Comparison of ENCODE assay signal across 14 cellular contexts in genomic region chr11:69587454-69588081, GRCh38. TPM values are rescaled to one million over a fixed set of nuclear protein-coding genes. Genes with fewer than 3 reads are reported as not detected.
DNase-seq lines count a peak whose midpoint lies in the region; ATAC-seq and TF ChIP-seq lines count a peak whose summit lies in the region.
"Had no signal": no experiment of that assay in that cellular context is flagged by ENCODE, and none has a peak within 500 bp of the region (broad histone marks: within the 10 kb centered on the region; RNA-seq: fewer than 3 reads in every experiment).

No MANE protein-coding gene starts in this region.

- TF ChIP-seq POLR2A in vagina (IDR thresholded peaks at IDR 0.05) = no peak

- ATAC-seq in GM21723 (IDR thresholded peaks at IDR 0.05; ENCODE audit: unreplicated experiment) = no peak
- no peak for ATAC-seq in stimulated activated memory B cell treated with anti-CD40 and anti-IgM and Interleukin-4, amounts not matched to agents 10 μg/mL and 1 μg/mL and 100 μg/mL, for 72 hours
- ATAC-seq: activated CD4-positive, CD25-positive, alpha-beta regulatory T cell treated with anti-CD3 and anti-CD28 coated beads, Interleukin-2, amount 50 U/mL, for 24 hours had no signal

- no peak overlapping the region for H3K27ac Mint-ChIP-seq in stimulated activated memory B cell treated with anti-CD40 and anti-IgM and Interleukin-4, amounts not matched to agents 10 μg/mL and 1 μg/mL and 100 μg/mL, for 72 hours
- H3K27ac Mint-ChIP-seq: progenitor cell of endocrine pancreas had no signal

- DNase-seq in AG10803 (ENCODE audit: low read depth) (peak; percentile 85), LHCN-M2 (ENCODE audit: low read depth) (peak; percentile 85), cardiac fibroblast (ENCODE audit: low read depth in 2 of 2) (peak; percentile 9 to 89), lung microvascular endothelial cell (ENCODE audit: low read depth in 2 of 2) (peak; percentile 63 to 77), vagina (ENCODE audit: extremely low spot score in 2 of 2) (no peak), NCI-H345 (lab: John Stamatoyannopoulos, UW) (no peak)
- DNase-seq: KG1; stimulated activated CD4-positive, alpha-beta T cell treated with anti-CD3 and anti-CD28 coated beads, Interleukin-4, amount 100 ng/mL, for 4 hours had no signal

- intact Hi-C loops in vagina (cut with DNase I) = no loop called here

- no peaks in the 10 kb centered on the region for H3K36me3 ChIP-seq in vagina

- no peak overlapping the region for H3K4me3 ChIP-seq in AG10803 (ENCODE audit: low read length)
- H3K4me3 ChIP-seq in cardiac fibroblast (replicated peaks in 1 of 2; ENCODE audit: low read depth in 2 of 2, low read length in 2 of 2) = no peak overlapping the region
- no peak overlapping the region for H3K4me3 ChIP-seq in vagina

- H3K4me1 ChIP-seq in vagina = no peaks in the 10 kb centered on the region

- peaks cover 20% of the 10 kb centered on the region for H3K27me3 Mint-ChIP-seq in stimulated activated memory B cell treated with anti-CD40 and anti-IgM and Interleukin-4, amounts not matched to agents 10 μg/mL and 1 μg/mL and 100 μg/mL, for 72 hours
- H3K27me3 Mint-ChIP-seq: progenitor cell of endocrine pancreas had no signal

- no peaks in the 10 kb centered on the region for H3K4me1 Mint-ChIP-seq in stimulated activated memory B cell treated with anti-CD40 and anti-IgM and Interleukin-4, amounts not matched to agents 10 μg/mL and 1 μg/mL and 100 μg/mL, for 72 hours
- H3K4me1 Mint-ChIP-seq: central memory CD8-positive, alpha-beta T cell had no signal

- H3K27ac ChIP-seq in vagina = no peak overlapping the region

- no peaks in the 10 kb centered on the region for H3K9me3 ChIP-seq in vagina

- no peak overlapping the region for H3K4me3 Mint-ChIP-seq in stimulated activated memory B cell treated with anti-CD40 and anti-IgM and Interleukin-4, amounts not matched to agents 10 μg/mL and 1 μg/mL and 100 μg/mL, for 72 hours
- H3K4me3 Mint-ChIP-seq: CD14-positive monocyte; central memory CD8-positive, alpha-beta T cell had no signal

- peaks cover 6% of the 10 kb centered on the region for H3K9me3 Mint-ChIP-seq in stimulated activated memory B cell treated with anti-CD40 and anti-IgM and Interleukin-4, amounts not matched to agents 10 μg/mL and 1 μg/mL and 100 μg/mL, for 72 hours
- H3K9me3 Mint-ChIP-seq: central memory CD8-positive, alpha-beta T cell had no signal

- H3K27me3 ChIP-seq in vagina = no peaks in the 10 kb centered on the region

- TF ChIP-seq CTCF in AG10803 (conservative IDR thresholded peaks at IDR 0.05; ENCODE audit: low read length) (no peak), cardiac fibroblast (IDR thresholded peaks at IDR 0.05; ENCODE audit: low read depth, low read length) (no peak), vagina (IDR thresholded peaks at IDR 0.05) (no peak)

- H3K36me3 Mint-ChIP-seq in stimulated activated memory B cell treated with anti-CD40 and anti-IgM and Interleukin-4, amounts not matched to agents 10 μg/mL and 1 μg/mL and 100 μg/mL, for 72 hours = no peaks in the 10 kb centered on the region
- H3K36me3 Mint-ChIP-seq: CD14-positive monocyte had no signal

RNA-seq across cellular contexts. Expression of gene CCND1, which starts 53.4 kb away (rescaled TPM):
- total RNA-seq in LHCN-M2 (2014; rRNA removed) (684 and 770 TPM in 2 replicates), lung microvascular endothelial cell (203 and 371 TPM in 2 replicates), vagina (112 TPM)
- 727 TPM for polyA plus RNA-seq in LHCN-M2 (2012)
- polyA plus RNA-seq: CD14-positive monocyte had no signal

Comparison
In these comparisons a context has a peak if more than half of its experiments do, and no peak if none do; other contexts are left out.
1. DNase-seq: peak in AG10803 (single experiment), LHCN-M2 (single experiment), cardiac fibroblast (2 of 2) and lung microvascular endothelial cell (2 of 2); none in vagina (0 of 2) and NCI-H345 (single experiment).